ENCODE assay signal across 8 cellular contexts in genomic region chr19:43755256-43755801, GRCh38.
DNase-seq lines count a peak whose midpoint lies in the region; ATAC-seq and TF ChIP-seq lines count a peak whose summit lies in the region.

No MANE protein-coding gene starts in this region.

- peak; percentile 23 for ATAC-seq in HG02970 (IDR thresholded peaks at IDR 0.05; ENCODE audit: low FRiP score, unreplicated experiment)
- ATAC-seq in HG02623 (IDR thresholded peaks at IDR 0.05; ENCODE audit: unreplicated experiment), result no peak

- DNase-seq in D341Med (ENCODE audit: low spot score) (peak; percentile 83), NCI-H510A (lab: John Stamatoyannopoulos, UW) (peak; percentile 56), coronary artery (ENCODE audit: low spot score) (peak; percentile 85), left kidney (ENCODE audit: low read depth, low spot score) (peak; percentile 91)
- DNase-seq in activated CD4-positive, alpha-beta T cell treated with anti-CD3 and anti-CD28 coated beads for 48 hours, result peak; percentile 87
- peak; percentile 77 for DNase-seq in stimulated activated CD4-positive, alpha-beta T cell treated with anti-CD3 and anti-CD28 coated beads, Interleukin-4, amount 100 ng/mL, for 1 hour

- peak overlapping the region; percentile 90 to 96 for H3K27ac ChIP-seq in coronary artery

- peak overlapping the region; percentile 68 for H3K4me3 ChIP-seq in coronary artery

- TF ChIP-seq CTCF in coronary artery (IDR thresholded peaks at IDR 0.05), result no peak
